8 cellular contexts compared by ENCODE assay signal in genomic region chr7:2522780-2523433, GRCh38. TPM values are rescaled to one million over a fixed set of nuclear protein-coding genes. Genes with fewer than 3 reads are reported as not detected.
A peak's percentile ranks its signal among the peaks of the same experiment; 100 is the strongest.
DNase-seq lines count a peak whose midpoint lies in the region; ATAC-seq and TF ChIP-seq lines count a peak whose summit lies in the region.

No MANE protein-coding gene starts in this region.

- H3K9me3 ChIP-seq in mucosa of descending colon (no peaks in the 10 kb centered on the region), MM.1S (replicated peaks; ENCODE audit: insufficient read depth, low read length) (no peaks in the 10 kb centered on the region)

- H3K4me3 ChIP-seq in mucosa of descending colon: no peak overlapping the region
- H3K4me3 ChIP-seq in MM.1S (ENCODE audit: low read length): no peak overlapping the region

- H3K4me1 ChIP-seq in mucosa of descending colon (ENCODE audit: low read depth): peaks cover 72% of the 10 kb centered on the region
- H3K4me1 ChIP-seq in MM.1S (ENCODE audit: low read length): no peaks in the 10 kb centered on the region

- DNase-seq in ELF-1 (ENCODE audit: low read depth, low spot score): peak; percentile 80
- peak; percentile 91 for DNase-seq in NCI-H510A treated with DMSO at 0.1 percent for 48 hours (lab: John Stamatoyannopoulos, UW)
- no peak for DNase-seq in central memory CD8-positive, alpha-beta T cell (ENCODE audit: low spot score in 2 of 2)
- peak; percentile 77 to 84 (median 81) for DNase-seq in mucosa of descending colon
- DNase-seq in G401 (ENCODE audit: low spot score): no peak
- no peak for DNase-seq in NCI-H446 treated with DMSO at 0.1 percent for 48 hours (lab: John Stamatoyannopoulos, UW)
- DNase-seq in NCI-H526 treated with DMSO at 0.1 percent for 48 hours (lab: John Stamatoyannopoulos, UW): no peak
- DNase-seq in MM.1S: no peak

- H4K20me1 ChIP-seq in MM.1S (ENCODE audit: insufficient read depth, low read length): no peaks in the 10 kb centered on the region

- no peak overlapping the region for H3K9ac ChIP-seq in MM.1S (ENCODE audit: low read length)

- no peaks in the 10 kb centered on the region for H3K9me3 Mint-ChIP-seq in central memory CD8-positive, alpha-beta T cell

- H3F3A ChIP-seq in MM.1S (ENCODE audit: insufficient read depth, low read length): no peaks in the 10 kb centered on the region

- H3K36me3 Mint-ChIP-seq in central memory CD8-positive, alpha-beta T cell (ENCODE audit: insufficient read depth): peaks cover 36% of the 10 kb centered on the region

- H3K4me3 Mint-ChIP-seq in central memory CD8-positive, alpha-beta T cell: peak overlapping the region; percentile 93

- H3K9me2 ChIP-seq in MM.1S (replicated peaks; ENCODE audit: insufficient read depth, low read length): no peaks in the 10 kb centered on the region

- TF ChIP-seq CTCF in mucosa of descending colon (IDR thresholded peaks at IDR 0.05) (peak; percentile 11), MM.1S (IDR thresholded peaks at IDR 0.05; ENCODE audit: low read length) (no peak)

- H3K27me3 Mint-ChIP-seq in central memory CD8-positive, alpha-beta T cell: no peaks in the 10 kb centered on the region

- no peak overlapping the region for H2AFZ ChIP-seq in MM.1S (ENCODE audit: low read length)

- peak overlapping the region; percentile 86 for H3K27ac Mint-ChIP-seq in central memory CD8-positive, alpha-beta T cell (ENCODE audit: low read depth)

- ATAC-seq in central memory CD8-positive, alpha-beta T cell (replicated peaks; ENCODE audit: extremely low read depth, poor library complexity, severe bottlenecking): no peak
- ATAC-seq in mucosa of descending colon: peak; percentile 15

- in situ Hi-C loops in G401 (cut with HindIII; ENCODE audit: low sequenced_read_pairs): no loop called here

- no peak overlapping the region for H3K27ac ChIP-seq in MM.1S (ENCODE audit: low read length)

- H3K4me2 ChIP-seq in MM.1S (ENCODE audit: low read depth, low read length): no peak overlapping the region

- peaks cover 88% of the 10 kb centered on the region for H3K27me3 ChIP-seq in MM.1S (replicated peaks; ENCODE audit: insufficient read depth, low read length)

- H3K36me3 ChIP-seq in mucosa of descending colon (ENCODE audit: low read depth): no peaks in the 10 kb centered on the region
- H3K36me3 ChIP-seq in MM.1S (replicated peaks; ENCODE audit: insufficient read depth, low read length): no peaks in the 10 kb centered on the region

- intact Hi-C loops in mucosa of descending colon (cut with DNase I, micrococcal nuclease): no loop called here

- H3K4me1 Mint-ChIP-seq in central memory CD8-positive, alpha-beta T cell: peaks cover 40% of the 10 kb centered on the region

- no peaks in the 10 kb centered on the region for H3K79me2 ChIP-seq in MM.1S (ENCODE audit: low read length)

RNA-seq across cellular contexts. Expression of gene LFNG, which starts 3.3 kb away (rescaled TPM):
- total RNA-seq in mucosa of descending colon: 10 to 100 TPM; 31.7 to 95.0 (median 71.7) TPM
- 3.4 and 5.6 TPM in 2 replicates for total RNA-seq in G401 (2014; rRNA removed; shearing (Covaris generic))

RNA-seq across cellular contexts. Expression of gene BRAT1, which starts 32.4 kb away (rescaled TPM):
- 10 to 100 TPM; 20.7 to 27.9 (median 22.1) TPM for total RNA-seq in mucosa of descending colon
- total RNA-seq in G401 (2014; rRNA removed; shearing (Covaris generic)): 87.3 and 104 TPM in 2 replicates

RNA-seq across cellular contexts. Expression of gene IQCE, which starts 35.9 kb away (rescaled TPM):
- total RNA-seq in mucosa of descending colon: 10 to 100 TPM; 27.9 to 41.2 (median 35.9) TPM
- total RNA-seq in G401 (2014; rRNA removed; shearing (Covaris generic)): 21.6 and 32.9 TPM in 2 replicates

RNA-seq across cellular contexts. Expression of gene GRIFIN, which starts 46.7 kb away (rescaled TPM):
- not detected for total RNA-seq in mucosa of descending colon
- not detected in 2 replicates for total RNA-seq in G401 (2014; rRNA removed; shearing (Covaris generic))

Comparison
In these comparisons a context has a peak if more than half of its experiments do, and no peak if none do; other contexts are left out.
1. DNase-seq: peak in ELF-1 (single experiment), NCI-H510A treated with DMSO at 0.1 percent for 48 hours (single experiment) and mucosa of descending colon (3 of 3); none in central memory CD8-positive, alpha-beta T cell (0 of 2), G401 (single experiment), NCI-H446 treated with DMSO at 0.1 percent for 48 hours (single experiment), NCI-H526 treated with DMSO at 0.1 percent for 48 hours (single experiment) and MM.1S (single experiment).